In genomic region chr22:45772726-45773125, GRCh38 we compare ENCODE assay signal across 14 cellular contexts.
DNase-seq lines count a peak whose midpoint lies in the region; ATAC-seq, FAIRE-seq and TF ChIP-seq lines count a peak whose summit lies in the region.
"Had no signal": no experiment of that assay in that cellular context is flagged by ENCODE, and none has a peak within 500 bp of the region (broad histone marks: within the 10 kb centered on the region; RNA-seq: fewer than 3 reads in every experiment).

No MANE protein-coding gene starts in this region.

- no peak overlapping the region for H3K4me2 ChIP-seq in SK-N-SH

- peaks cover 65% of the 10 kb centered on the region for H3K79me2 ChIP-seq in SK-N-SH (ENCODE audit: insufficient read depth)

- WGBS in SK-N-SH (ENCODE audit: low lambda C conversion rate): 88% methylated on average over 2 of the region's 2 CpGs

- no peak overlapping the region for H3K27ac ChIP-seq in SK-N-SH (ENCODE audit: low read depth in 2 of 2, low read length in 1 of 2)

- H3K9me3 ChIP-seq in SK-N-SH: no peaks in the 10 kb centered on the region

- peaks cover 53% of the 10 kb centered on the region for H3K4me1 Mint-ChIP-seq in brain
- peaks cover 48 to 68% of the 10 kb centered on the region in 2 donors for H3K4me1 Mint-ChIP-seq in stimulated activated naive B cell treated with anti-CD40 and anti-IgM and Interleukin-4, amounts not matched to agents 10 μg/mL and 1 μg/mL and 100 μg/mL, for 72 hours
- peaks cover 11% of the 10 kb centered on the region for H3K4me1 Mint-ChIP-seq in activated naive CD4-positive, alpha-beta T cell treated with anti-CD3 and anti-CD28 coated beads for 36 hours (ENCODE audit: low read depth)

- intact Hi-C loops in activated naive CD4-positive, alpha-beta T cell treated with anti-CD3 and anti-CD28 coated beads for 36 hours (cut with micrococcal nuclease): no loop called here

- peak; percentile 29 to 47 for ATAC-seq in stimulated activated naive B cell treated with anti-CD40 and anti-IgM and Interleukin-4, amounts not matched to agents 10 μg/mL and 1 μg/mL and 100 μg/mL, for 72 hours (replicated peaks)
- no peak for ATAC-seq in HG03280 (IDR thresholded peaks at IDR 0.05; ENCODE audit: unreplicated experiment)

- CTCF ChIA-PET in SK-N-SH (lab: Yijun Ruan, JAX): no interaction called here
- CTCF ChIA-PET in activated naive CD4-positive, alpha-beta T cell treated with anti-CD3 and anti-CD28 coated beads for 36 hours (lab: Charles Lee): no interaction called here

- TF ChIP-seq EP300 in SK-N-SH (IDR thresholded peaks at IDR 0.05; ENCODE audit: borderline replicate concordance in 1 of 2, low read depth in 1 of 2, low read length in 1 of 2): no peak

- FAIRE-seq in GM12891 (lab: Jason Lieb, UNC): peak; percentile 84

- peaks cover 31% of the 10 kb centered on the region for H4K20me1 ChIP-seq in SK-N-SH (ENCODE audit: insufficient read depth)

- H2AFZ ChIP-seq in SK-N-SH (ENCODE audit: low read depth): no peak overlapping the region

- H3K27me3 Mint-ChIP-seq in brain: no peaks in the 10 kb centered on the region
- no peaks in the 10 kb centered on the region for H3K27me3 Mint-ChIP-seq in stimulated activated naive B cell treated with anti-CD40 and anti-IgM and Interleukin-4, amounts not matched to agents 10 μg/mL and 1 μg/mL and 100 μg/mL, for 72 hours
- H3K27me3 Mint-ChIP-seq in activated naive CD4-positive, alpha-beta T cell treated with anti-CD3 and anti-CD28 coated beads for 36 hours (ENCODE audit: low read depth): no peaks in the 10 kb centered on the region
- H3K27me3 Mint-ChIP-seq: CD4-positive, alpha-beta memory T cell had no signal

- no peak for TF ChIP-seq POLR2A in GM12891 (IDR thresholded peaks at IDR 0.05; ENCODE audit: low read depth, low read length)

- TF ChIP-seq CTCF in brain (conservative IDR thresholded peaks at IDR 0.05) (no peak), SK-N-SH (IDR thresholded peaks at IDR 0.05) (no peak)

- peaks cover 0 to 9% of the 10 kb centered on the region in 2 experiments; a peak in 3 of 4 replicates for H3K4me1 ChIP-seq in SK-N-SH (ENCODE audit: control insufficient read depth in 1 of 2, insufficient read depth in 2 of 2, low read depth in 1 of 2, low read length in 1 of 2)

- H3K27ac Mint-ChIP-seq in brain: peak overlapping the region in 4 of 5 experiments; percentile 5 to 32 (median 10)
- H3K27ac Mint-ChIP-seq in stimulated activated naive B cell treated with anti-CD40 and anti-IgM and Interleukin-4, amounts not matched to agents 10 μg/mL and 1 μg/mL and 100 μg/mL, for 72 hours: no peak overlapping the region
- no peak overlapping the region for H3K27ac Mint-ChIP-seq in activated naive CD4-positive, alpha-beta T cell treated with anti-CD3 and anti-CD28 coated beads for 36 hours
- H3K27ac Mint-ChIP-seq: T-helper 1 cell treated with Interleukin-12 subunit alpha and Interleukin-12 subunit beta and Interleukin-4 antibody, amounts not matched to agents 30 μg/mL and 1 μg/mL, for 36 hours had no signal

- POLR2A ChIA-PET in SK-N-SH (lab: Yijun Ruan, JAX): no interaction called here

- H3K36me3 ChIP-seq in SK-N-SH (replicated peaks in 1 of 2; ENCODE audit: control insufficient read depth in 1 of 2, insufficient read depth in 2 of 2, low read length in 1 of 2): peaks cover 6 to 44% of the 10 kb centered on the region in 2 experiments

- peak overlapping the region in 1 of 5 experiments; percentile 6 for H3K4me3 Mint-ChIP-seq in brain
- peak overlapping the region in 1 of 2 donors; percentile 12 for H3K4me3 Mint-ChIP-seq in stimulated activated naive B cell treated with anti-CD40 and anti-IgM and Interleukin-4, amounts not matched to agents 10 μg/mL and 1 μg/mL and 100 μg/mL, for 72 hours
- H3K4me3 Mint-ChIP-seq in activated naive CD4-positive, alpha-beta T cell treated with anti-CD3 and anti-CD28 coated beads for 36 hours: no peak overlapping the region
- H3K4me3 Mint-ChIP-seq: CD4-positive, alpha-beta memory T cell; H9; T-helper 1 cell treated with Interleukin-12 subunit alpha and Interleukin-12 subunit beta and Interleukin-4 antibody, amounts not matched to agents 30 μg/mL and 1 μg/mL, for 36 hours had no signal

- DNase-seq in GM12891 (ENCODE audit: insufficient read length, low spot score) (no peak), NAMALWA (ENCODE audit: low spot score) (peak; percentile 65), SK-N-SH (no peak)
- DNase-seq in stimulated activated naive B cell treated with anti-CD40 and anti-IgM and Interleukin-4, amounts not matched to agents 10 μg/mL and 1 μg/mL and 100 μg/mL, for 72 hours: no peak
- DNase-seq in activated naive CD4-positive, alpha-beta T cell treated with anti-CD3 and anti-CD28 coated beads for 36 hours: no peak
- DNase-seq: CD4-positive, alpha-beta memory T cell; H9; KBM-7; NCI-H1092 treated with DMSO at 0.1 percent for 48 hours; NCI-H510A treated with DMSO at 0.1 percent for 48 hours; SHP77 treated with DMSO at 0.1 percent for 48 hours had no signal

- peaks cover 0 to 17% (median 3%) of the 10 kb centered on the region in 5 experiments for H3K9me3 Mint-ChIP-seq in brain
- H3K9me3 Mint-ChIP-seq in stimulated activated naive B cell treated with anti-CD40 and anti-IgM and Interleukin-4, amounts not matched to agents 10 μg/mL and 1 μg/mL and 100 μg/mL, for 72 hours: no peaks in the 10 kb centered on the region
- peaks cover 3% of the 10 kb centered on the region for H3K9me3 Mint-ChIP-seq in activated naive CD4-positive, alpha-beta T cell treated with anti-CD3 and anti-CD28 coated beads for 36 hours
- H3K9me3 Mint-ChIP-seq: CD4-positive, alpha-beta memory T cell; T-helper 1 cell treated with Interleukin-12 subunit alpha and Interleukin-12 subunit beta and Interleukin-4 antibody, amounts not matched to agents 30 μg/mL and 1 μg/mL, for 36 hours had no signal

- peaks cover 3% of the 10 kb centered on the region for H3F3A ChIP-seq in SK-N-SH (replicated peaks; ENCODE audit: insufficient read depth)

- no peak overlapping the region for H3K4me3 ChIP-seq in SK-N-SH (ENCODE audit: low read depth in 2 of 2, low read length in 1 of 2)

- TF ChIP-seq RAD21 in SK-N-SH (IDR thresholded peaks at IDR 0.05; ENCODE audit: low read length): no peak

- no peak overlapping the region for H3K9ac ChIP-seq in SK-N-SH

- peaks cover 75% of the 10 kb centered on the region for H3K36me3 Mint-ChIP-seq in brain
- H3K36me3 Mint-ChIP-seq in stimulated activated naive B cell treated with anti-CD40 and anti-IgM and Interleukin-4, amounts not matched to agents 10 μg/mL and 1 μg/mL and 100 μg/mL, for 72 hours: peaks cover 29 to 57% of the 10 kb centered on the region in 2 donors
- H3K36me3 Mint-ChIP-seq in activated naive CD4-positive, alpha-beta T cell treated with anti-CD3 and anti-CD28 coated beads for 36 hours (ENCODE audit: low read depth): peaks cover 27% of the 10 kb centered on the region

- H3K9me2 ChIP-seq in SK-N-SH: no peaks in the 10 kb centered on the region

- H3K27me3 ChIP-seq in SK-N-SH (ENCODE audit: insufficient read depth): no peaks in the 10 kb centered on the region

TF ChIP-seq in GM12891, 5 proteins besides CTCF, POLR2A, EP300 and RAD21:
- TF ChIP-seq POLR2AphosphoS5 (IDR thresholded peaks at IDR 0.05; ENCODE audit: low read depth, low read length) (no peak), PAX5 (IDR thresholded peaks at IDR 0.05; ENCODE audit: insufficient read depth, low read length, severe bottlenecking) (no peak), SPI1 (IDR thresholded peaks at IDR 0.05; ENCODE audit: low read depth, low read length) (0 out of 2 replicates have a peak, but pooled peaks have one; percentile 13), TAF1 (IDR thresholded peaks at IDR 0.05; ENCODE audit: low read depth, low read length) (no peak), POU2F2 (IDR thresholded peaks at IDR 0.05; ENCODE audit: low read depth, low read length) (peak; percentile 88; the same call in 1 of the 2 replicates)

TF ChIP-seq in SK-N-SH, 30 proteins besides CTCF, POLR2A, EP300 and RAD21:
- TF ChIP-seq RFX5 (IDR thresholded peaks at IDR 0.05; ENCODE audit: low read length): no peak
- TF ChIP-seq RCOR1 (IDR thresholded peaks at IDR 0.05; ENCODE audit: low read length): no peak
- no peak for TF ChIP-seq NFIC (IDR thresholded peaks at IDR 0.05; ENCODE audit: borderline replicate concordance)
- TF ChIP-seq YY1 (IDR thresholded peaks at IDR 0.05; ENCODE audit: low read depth): no peak
- TF ChIP-seq ZBTB33 (IDR thresholded peaks at IDR 0.05; ENCODE audit: borderline replicate concordance, low read depth): no peak
- TF ChIP-seq, protein P1, sequence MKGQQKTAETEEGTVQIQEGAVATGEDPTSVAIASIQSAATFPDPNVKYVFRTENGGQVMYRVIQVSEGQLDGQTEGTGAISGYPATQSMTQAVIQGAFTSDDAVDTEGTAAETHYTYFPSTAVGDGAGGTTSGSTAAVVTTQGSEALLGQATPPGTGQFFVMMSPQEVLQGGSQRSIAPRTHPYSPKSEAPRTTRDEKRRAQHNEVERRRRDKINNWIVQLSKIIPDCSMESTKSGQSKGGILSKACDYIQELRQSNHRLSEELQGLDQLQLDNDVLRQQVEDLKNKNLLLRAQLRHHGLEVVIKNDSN (IDR thresholded peaks at IDR 0.05; ENCODE audit: borderline replicate concordance, low read depth): no peak
- no peak for TF ChIP-seq GABPA (IDR thresholded peaks at IDR 0.05; ENCODE audit: low read depth)

Comparison
In these comparisons a context has a peak if more than half of its experiments do, and no peak if none do; other contexts are left out.
1. H3K27ac Mint-ChIP-seq: peak in brain (4 of 5); none in stimulated activated naive B cell treated with anti-CD40 and anti-IgM and Interleukin-4, amounts not matched to agents 10 μg/mL and 1 μg/mL and 100 μg/mL, for 72 hours (single experiment) and activated naive CD4-positive, alpha-beta T cell treated with anti-CD3 and anti-CD28 coated beads for 36 hours (single experiment).